ENCODE assay signal across 9 cellular contexts in the genomic region with DNA sequence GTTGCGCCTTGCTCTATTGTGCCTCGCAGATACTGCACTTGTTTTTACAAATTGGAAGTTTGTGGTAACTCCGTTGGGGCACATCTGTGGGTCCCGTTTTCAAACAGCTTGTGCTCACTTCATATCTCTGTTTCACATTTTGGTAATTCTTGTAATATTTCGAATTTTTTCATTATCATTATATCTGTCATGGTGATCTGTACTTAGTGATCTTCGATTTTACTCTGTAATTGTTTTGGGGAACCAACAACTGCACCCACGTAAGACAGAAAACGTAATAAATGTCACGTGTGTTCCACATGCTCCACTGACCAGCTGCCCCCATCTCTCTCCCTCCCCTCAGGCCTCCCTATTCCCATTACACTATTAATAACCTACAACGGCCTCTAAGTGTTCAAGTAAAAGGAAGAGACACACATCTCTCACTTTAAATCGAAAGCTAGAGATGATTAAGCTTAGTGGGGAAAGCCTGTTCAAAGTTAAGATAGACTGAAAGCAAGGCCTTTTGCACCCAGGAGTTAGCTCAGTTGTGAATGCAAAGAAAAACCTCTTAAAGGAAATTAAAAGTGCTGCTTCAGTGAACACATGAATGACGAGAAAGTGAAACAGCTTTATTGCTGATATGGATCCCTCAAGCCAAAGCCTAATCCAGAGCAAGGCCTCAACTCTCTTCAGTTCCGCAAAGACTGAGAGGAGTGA. TPM values are rescaled to one million over a fixed set of nuclear protein-coding genes. Genes with fewer than 3 reads are reported as not detected.
DNase-seq lines count a peak whose midpoint lies in the region; ATAC-seq and TF ChIP-seq lines count a peak whose summit lies in the region.
"Had no signal": no experiment of that assay in that cellular context is flagged by ENCODE, and none has a peak within 500 bp of the region (broad histone marks: within the 10 kb centered on the region; RNA-seq: fewer than 3 reads in every experiment).

No MANE protein-coding gene starts in this region.

- no peak for TF ChIP-seq POLR2A in transverse colon (IDR thresholded peaks at IDR 0.05)

- peak overlapping the region; percentile 82 for H3K27ac Mint-ChIP-seq in activated naive CD4-positive, alpha-beta T cell treated with anti-CD3 and anti-CD28 coated beads for 36 hours

- H3K4me2 ChIP-seq in fibroblast of lung (ENCODE audit: extremely low read depth, insufficient read depth, low read length): peak overlapping the region; percentile 48

- TF ChIP-seq CTCF in Panc1 (IDR thresholded peaks at IDR 0.05) (peak; percentile 59), fibroblast of lung (conservative IDR thresholded peaks at IDR 0.05 in 1 of 2, IDR thresholded peaks at IDR 0.05 in 1 of 2; ENCODE audit: low read depth in 1 of 2, low read length in 2 of 2) (no peak), transverse colon (IDR thresholded peaks at IDR 0.05) (no peak), GM20000 (IDR thresholded peaks at IDR 0.05; ENCODE audit: extremely low read depth, missing control alignments) (no peak)

- H3K27ac ChIP-seq in Panc1 (ENCODE audit: low read length) (no peak overlapping the region), fibroblast of lung (ENCODE audit: insufficient read depth, low read length) (no peak overlapping the region), transverse colon (peak overlapping the region in 1 of 4 donors; percentile 71)

- no peak overlapping the region for H3K9ac ChIP-seq in fibroblast of lung (ENCODE audit: insufficient read depth, low read length)

- no peaks in the 10 kb centered on the region for H3K79me2 ChIP-seq in fibroblast of lung (ENCODE audit: control insufficient read depth, insufficient read depth, low read length)

- 0 out of 2 replicates have a peak, but pooled peaks cover 4% of the 10 kb centered on the region for H3K4me1 ChIP-seq in Panc1 (ENCODE audit: control insufficient read depth, insufficient read depth, low read length)
- no peaks in the 10 kb centered on the region for H3K4me1 ChIP-seq in fibroblast of lung (ENCODE audit: control insufficient read depth, extremely low read depth, insufficient read depth, low read length)
- H3K4me1 ChIP-seq in transverse colon: peaks cover 0 to 18% (median 9%) of the 10 kb centered on the region in 4 donors

- peaks cover 21% of the 10 kb centered on the region for H3K27me3 Mint-ChIP-seq in activated naive CD4-positive, alpha-beta T cell treated with anti-CD3 and anti-CD28 coated beads for 36 hours (ENCODE audit: low read depth)

- H3K27me3 ChIP-seq in Panc1 (ENCODE audit: control insufficient read depth, insufficient read depth, low read length): peaks cover 8% of the 10 kb centered on the region
- no peaks in the 10 kb centered on the region for H3K27me3 ChIP-seq in fibroblast of lung (ENCODE audit: control insufficient read depth, insufficient read depth, low read length)
- no peaks in the 10 kb centered on the region for H3K27me3 ChIP-seq in transverse colon

- H4K20me1 ChIP-seq in fibroblast of lung (ENCODE audit: control insufficient read depth, extremely low read depth, insufficient read depth, low read length): no peaks in the 10 kb centered on the region

- CTCF ChIA-PET in activated naive CD4-positive, alpha-beta T cell treated with anti-CD3 and anti-CD28 coated beads for 36 hours (lab: Charles Lee): interaction anchor here (0.6 to 2.2 kb wide), 11 partner anchors 9 to 231 kb away, joined by 3 to 7 read pairs (median 5); partner anchors contain the start of gene UNC93A
- CTCF ChIA-PET in Panc1 (lab: Charles Lee): interaction anchor here (0.5 to 1.5 kb wide), 8 partner anchors 10 to 577 kb away, joined by 3 to 11 read pairs (median 4); no protein-coding TSS in a partner anchor

- DNase-seq in activated naive CD4-positive, alpha-beta T cell treated with anti-CD3 and anti-CD28 coated beads for 36 hours: no peak
- DNase-seq in activated naive CD4-positive, alpha-beta T cell treated with anti-CD3 and anti-CD28 coated beads, Interleukin-2, amount 50 U/mL, for 16 hours: no peak
- DNase-seq in Panc1 (ENCODE audit: low read depth, low spot score): no peak
- no peak for DNase-seq in fibroblast of lung (ENCODE audit: low read depth in 2 of 2)
- DNase-seq in transverse colon: no peak
- DNase-seq in DMS153 treated with DMSO at 0.1 percent for 48 hours (lab: John Stamatoyannopoulos, UW; ENCODE audit: unreplicated experiment): no peak
- no peak for DNase-seq in hippocampal formation (lab: John Stamatoyannopoulos, UW)
- DNase-seq in GM20000 (ENCODE audit: low spot score): no peak

- H3K4me3 Mint-ChIP-seq in activated naive CD4-positive, alpha-beta T cell treated with anti-CD3 and anti-CD28 coated beads for 36 hours: peak overlapping the region; percentile 69

- no peaks in the 10 kb centered on the region for H3K36me3 ChIP-seq in Panc1 (ENCODE audit: control insufficient read depth, insufficient read depth, low read length)
- no peaks in the 10 kb centered on the region for H3K36me3 ChIP-seq in fibroblast of lung (ENCODE audit: control insufficient read depth, insufficient read depth, low read length)
- H3K36me3 ChIP-seq in transverse colon: no peaks in the 10 kb centered on the region

- H3K9me3 Mint-ChIP-seq in activated naive CD4-positive, alpha-beta T cell treated with anti-CD3 and anti-CD28 coated beads for 36 hours: no peaks in the 10 kb centered on the region

- POLR2A ChIA-PET in Panc1 (lab: Charles Lee): no interaction called here

- H3K4me3 ChIP-seq in Panc1 (ENCODE audit: low read depth in 2 of 2, low read length in 2 of 2) (peak overlapping the region; percentile 40 to 60), fibroblast of lung (replicated peaks in 1 of 4; ENCODE audit: control extremely low read depth in 1 of 4, insufficient read depth in 1 of 4, low read depth in 3 of 4, low read length in 4 of 4) (peak overlapping the region in 1 of 4 experiments; percentile 39), transverse colon (peak overlapping the region in 3 of 4 donors; percentile 21 to 54 (median 51))

- TF ChIP-seq EP300 in transverse colon (IDR thresholded peaks at IDR 0.05; ENCODE audit: low read depth): no peak

- WGBS in transverse colon (ENCODE audit: low coverage in 1 of 2), 2 donors: 49 to 51% methylated on average over 10 to 13 of the region's 13 CpGs

- in situ Hi-C loops in Panc1 (cut with HindIII; ENCODE audit: low pct_unique_long_range_greater_than_20kb, low sequenced_read_pairs) (no loop called here), transverse colon (cut with MboI; ENCODE audit: low pct_ligation_motif_present in 1 of 4, low pct_unique_long_range_greater_than_20kb in 1 of 4, low sequenced_read_pairs in 3 of 4) (loop anchor here in 2 of 4 donors (25.0 kb wide), 1 partner anchor 140 kb away; no protein-coding TSS in a partner anchor)

- H2AFZ ChIP-seq in fibroblast of lung (ENCODE audit: low read length): no peak overlapping the region

- H3K36me3 Mint-ChIP-seq in activated naive CD4-positive, alpha-beta T cell treated with anti-CD3 and anti-CD28 coated beads for 36 hours (ENCODE audit: low read depth): no peaks in the 10 kb centered on the region

- H3K4me1 Mint-ChIP-seq in activated naive CD4-positive, alpha-beta T cell treated with anti-CD3 and anti-CD28 coated beads for 36 hours (ENCODE audit: low read depth): peaks cover 21% of the 10 kb centered on the region

- no TSS peak for BruUV-seq in Panc1 (replicated peaks; lab: Mats Ljungman, UMichigan)

- no peaks in the 10 kb centered on the region for H3K9me3 ChIP-seq in Panc1 (ENCODE audit: control insufficient read depth, insufficient read depth, low read depth, low read length)
- H3K9me3 ChIP-seq in fibroblast of lung (ENCODE audit: control insufficient read depth, insufficient read depth, low read depth, low read length): no peaks in the 10 kb centered on the region
- H3K9me3 ChIP-seq in transverse colon: no peaks in the 10 kb centered on the region

- no peak for ATAC-seq in Panc1

- intact Hi-C loops in activated naive CD4-positive, alpha-beta T cell treated with anti-CD3 and anti-CD28 coated beads for 36 hours (cut with micrococcal nuclease): loop anchor here (1.0 to 10.0 kb wide), 7 partner anchors 133 to 575 kb away; partner anchors contain the start of gene CEP43
- intact Hi-C loops in Panc1 (cut with micrococcal nuclease; ENCODE audit: unreplicated experiment) (loop anchor here (10.0 kb wide), 1 partner anchor 167 kb away; no protein-coding TSS in a partner anchor), transverse colon (cut with DNase I; ENCODE audit: low total_unique reads) (no loop called here)

RNA-seq across cellular contexts. Expression of gene TTLL2, which starts 26.9 kb away (rescaled TPM):
- not detected for total RNA-seq in activated naive CD4-positive, alpha-beta T cell treated with anti-CD3 and anti-CD28 coated beads for 36 hours
- total RNA-seq in Panc1 (2021; ENCODE audit: unreplicated experiment): not detected
- 0.11 TPM for polyA plus RNA-seq in Panc1 (2012; ENCODE audit: insufficient read length)
- total RNA-seq in fibroblast of lung: not detected in 2 replicates
- polyA plus RNA-seq in fibroblast of lung: not detected in 2 replicates
- not detected in 2 replicates for polyA plus RNA-seq in fibroblast of lung (2012)
- not detected in 2 replicates for polyA minus RNA-seq in fibroblast of lung (ENCODE audit: low replicate concordance)
- not detected for total RNA-seq in transverse colon
- total RNA-seq: T-helper 1 cell treated with Interleukin-12 subunit alpha and Interleukin-12 subunit beta and Interleukin-4 antibody, amounts not matched to agents 30 ng/mL and 1 ng/mL, for 36 hours had no signal
